24 cellular contexts compared by ENCODE assay signal in the genomic region with DNA sequence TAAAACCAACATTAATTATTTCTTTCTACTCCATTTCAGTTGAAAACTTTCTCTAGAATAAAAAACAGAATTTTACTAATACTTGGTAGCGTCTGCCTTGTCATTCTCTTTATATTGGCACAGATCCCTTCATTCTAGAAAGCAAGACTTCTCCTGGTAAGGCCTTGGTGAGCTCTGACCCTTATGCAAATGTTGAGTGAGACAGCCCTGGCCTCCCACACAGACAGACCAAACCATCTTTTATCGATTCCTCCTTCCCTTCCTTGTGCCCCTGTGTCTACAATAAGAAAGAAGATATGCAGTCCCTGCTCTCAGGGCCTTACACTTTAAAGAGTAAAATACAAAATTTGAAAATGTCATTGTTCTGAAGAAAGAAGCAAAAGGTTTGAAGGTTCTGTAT.
DNase-seq lines count a peak whose midpoint lies in the region; ATAC-seq lines count a peak whose summit lies in the region.
"Had no signal": no experiment of that assay in that cellular context is flagged by ENCODE, and none has a peak within 500 bp of the region (broad histone marks: within the 10 kb centered on the region; RNA-seq: fewer than 3 reads in every experiment).

No MANE protein-coding gene starts in this region.

- DNase-seq in GM19240 (ENCODE audit: insufficient read length, low spot score) (no peak), dedifferentiated amniotic fluid mesenchymal stem cell (ENCODE audit: extremely low spot score) (no peak)
- DNase-seq: activated CD4-positive, CD25-positive, alpha-beta regulatory T cell; activated CD8-positive, alpha-beta memory T cell treated with anti-CD3 and anti-CD28 coated beads, Interleukin-2, amount 10 ng/mL, durations not matched to agents 7 days and 5 days; activated naive CD4-positive, alpha-beta T cell treated with Interleukin-2 at 50 U/mL for 16 hours; cerebellar nuclear complex; DMS53; hippocampal formation; Karpas-422; left cardiac atrium; NCI-H146; NCI-H524 treated with DMSO at 0.1 percent for 48 hours; right cardiac atrium; SHP77; stimulated activated CD4-positive, alpha-beta T cell treated with anti-CD3 and anti-CD28 coated beads, Interleukin-2, amount 100 ng/mL, for 24 hours; SW 1271; T-helper 9 cell had no signal

- peak; percentile 81 for ATAC-seq in GM19023 (IDR thresholded peaks at IDR 0.05; ENCODE audit: unreplicated experiment)
- peak; percentile 67 for ATAC-seq in GM21786 (IDR thresholded peaks at IDR 0.05; ENCODE audit: unreplicated experiment)
- peak; percentile 70 for ATAC-seq in HG03103 (IDR thresholded peaks at IDR 0.05; ENCODE audit: low read depth, unreplicated experiment)
- ATAC-seq in HG02642 (IDR thresholded peaks at IDR 0.05; ENCODE audit: poor library complexity, unreplicated experiment) = no peak
- no peak for ATAC-seq in GM19467 (IDR thresholded peaks at IDR 0.05; ENCODE audit: unreplicated experiment)
- ATAC-seq: activated CD8-positive, alpha-beta memory T cell treated with anti-CD3 and anti-CD28 coated beads, Interleukin-2, amount 10 ng/mL, durations not matched to agents 7 days and 5 days; HepG2; Panc1; right cardiac atrium had no signal

Comparison
In these comparisons a context has a peak if more than half of its experiments do, and no peak if none do; other contexts are left out.
1. ATAC-seq: peak in GM19023 (single experiment), GM21786 (single experiment) and HG03103 (single experiment); none in HG02642 (single experiment) and GM19467 (single experiment).